ENCODE assay signal across 8 cellular contexts in the genomic region with DNA sequence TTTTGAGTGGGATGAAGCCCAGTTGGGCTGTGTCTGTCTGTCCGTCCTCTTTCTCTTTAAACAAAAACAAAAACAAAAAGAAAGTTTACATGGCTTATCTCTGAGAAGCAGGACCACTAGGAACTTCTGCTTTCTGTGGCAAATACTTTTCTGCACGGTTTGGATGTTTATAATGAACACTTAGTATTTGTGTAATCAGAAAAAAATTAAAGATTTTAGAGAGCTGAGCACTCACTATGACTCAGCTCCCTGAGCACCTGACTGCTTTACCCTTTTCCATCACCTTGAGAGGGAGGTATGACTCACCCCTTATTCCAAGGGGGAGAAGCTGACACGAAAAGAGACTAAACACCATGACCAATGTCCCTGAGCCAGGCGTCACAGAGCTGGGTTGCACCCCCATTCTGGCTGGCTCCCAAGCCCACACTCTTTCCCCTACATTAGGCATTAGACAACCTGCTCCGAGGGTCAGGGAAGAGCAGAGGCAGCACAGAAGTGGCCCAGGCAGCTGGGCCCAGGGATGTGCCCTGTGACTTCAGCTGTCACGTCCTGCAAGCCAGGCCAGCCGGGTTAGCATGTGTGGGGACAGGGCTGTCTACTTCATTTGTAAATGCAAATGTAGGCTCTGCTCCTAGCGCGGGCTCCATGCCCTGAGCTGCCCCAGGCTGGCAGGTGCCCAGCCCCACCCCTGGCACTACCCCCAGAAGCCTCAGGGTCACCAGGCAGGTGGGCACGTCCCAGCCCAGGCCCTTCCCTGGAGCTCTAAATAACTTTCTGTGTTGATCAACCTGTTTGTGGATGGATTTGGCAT. TPM values are rescaled to one million over a fixed set of nuclear protein-coding genes. Genes with fewer than 3 reads are reported as not detected.
DNase-seq lines count a peak whose midpoint lies in the region; ATAC-seq and TF ChIP-seq lines count a peak whose summit lies in the region.

No MANE protein-coding gene starts in this region.

- H3K27me3 ChIP-seq in duodenal mucosa (ENCODE audit: control insufficient read depth in 1 of 2, insufficient read depth in 2 of 2, low read length in 2 of 2) = peaks cover 0 to 1% of the 10 kb centered on the region in 2 donors
- no peaks in the 10 kb centered on the region for H3K27me3 ChIP-seq in prostate gland (replicated peaks; ENCODE audit: insufficient read depth)

- H3K9ac ChIP-seq in duodenal mucosa (ENCODE audit: low read depth in 1 of 2, low read length in 2 of 2) = peak overlapping the region in 1 of 2 donors; percentile 25

- H3K36me3 ChIP-seq in duodenal mucosa (ENCODE audit: control insufficient read depth in 1 of 2, insufficient read depth in 2 of 2, low read length in 2 of 2) (no peaks in the 10 kb centered on the region), prostate gland (no peaks in the 10 kb centered on the region)

- ATAC-seq in GM21825 (IDR thresholded peaks at IDR 0.05; ENCODE audit: unreplicated experiment) = no peak

- intact Hi-C loops in prostate gland (cut with DNase I) = no loop called here

- H3K9me3 ChIP-seq in duodenal mucosa (ENCODE audit: control insufficient read depth in 1 of 2, low read length in 2 of 2) (no peaks in the 10 kb centered on the region), prostate gland (no peaks in the 10 kb centered on the region)

- H3K27ac ChIP-seq in duodenal mucosa (ENCODE audit: low read depth, low read length) (peak overlapping the region; percentile 70), prostate gland (peak overlapping the region; percentile 27 to 37)

- no peak for TF ChIP-seq POLR2A in prostate gland (IDR thresholded peaks at IDR 0.05)

- TF ChIP-seq CTCF in prostate gland (IDR thresholded peaks at IDR 0.05) = no peak

- DNase-seq in HCEC 1CT = peak; percentile 20
- DNase-seq in NCI-H2196 treated with DMSO at 0.1 percent for 48 hours (lab: John Stamatoyannopoulos, UW; ENCODE audit: unreplicated experiment) = peak; percentile 49
- DNase-seq in prostate gland (ENCODE audit: low spot score) = no peak
- DNase-seq in foreskin melanocyte = no peak
- no peak for DNase-seq in activated effector memory CD4-positive, alpha-beta T cell treated with Interleukin-2 at 50 U/mL for 16 hours
- no peak for DNase-seq in NCI-H524 (lab: John Stamatoyannopoulos, UW)

- peaks cover 13 to 19% of the 10 kb centered on the region in 2 donors for H3K4me1 ChIP-seq in duodenal mucosa (ENCODE audit: control insufficient read depth in 1 of 2, insufficient read depth in 2 of 2, low read length in 2 of 2)
- peaks cover 20% of the 10 kb centered on the region for H3K4me1 ChIP-seq in prostate gland (replicated peaks)

- 32% methylated on average over 10 of the region's 10 CpGs for WGBS in prostate gland

- H3K4me3 ChIP-seq in duodenal mucosa (ENCODE audit: low read depth in 1 of 2, low read length in 2 of 2) (no peak overlapping the region), prostate gland (no peak overlapping the region)

RNA-seq across cellular contexts. Expression of a gene that starts 30.4 kb away (rescaled TPM):
- 10 to 100 TPM; 22.9 to 36.1 TPM for total RNA-seq in prostate gland

Comparison
In these comparisons a context has a peak if more than half of its experiments do, and no peak if none do; other contexts are left out.
1. DNase-seq: peak in HCEC 1CT (single experiment) and NCI-H2196 treated with DMSO at 0.1 percent for 48 hours (single experiment); none in prostate gland (single experiment), foreskin melanocyte (single experiment), activated effector memory CD4-positive, alpha-beta T cell treated with Interleukin-2 at 50 U/mL for 16 hours (single experiment) and NCI-H524 (0 of 2).